ENCODE assay signal across 8 cellular contexts in the genomic region with DNA sequence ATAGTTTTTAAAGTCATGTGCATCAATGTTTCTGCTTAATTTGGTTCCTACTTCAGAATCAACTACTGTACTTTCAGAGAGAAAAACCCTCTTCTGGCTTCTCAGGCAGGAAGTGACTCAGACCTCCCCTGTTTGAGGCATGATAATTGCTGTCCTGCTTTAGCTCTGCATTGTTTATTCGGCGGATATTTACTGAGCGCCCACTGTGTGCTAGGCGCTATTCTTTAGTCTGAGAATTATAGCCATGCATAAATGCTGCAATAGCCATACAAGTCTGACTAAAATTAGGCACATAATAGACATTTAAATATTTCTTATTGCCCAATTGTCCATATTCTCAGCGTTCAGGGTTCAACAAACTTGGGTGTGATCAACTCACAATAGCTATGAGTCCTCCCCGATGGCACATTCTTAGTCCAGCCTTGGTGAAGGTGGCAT. TPM values are rescaled to one million over a fixed set of nuclear protein-coding genes. Genes with fewer than 3 reads are reported as not detected.
DNase-seq lines count a peak whose midpoint lies in the region; ATAC-seq, FAIRE-seq and TF ChIP-seq lines count a peak whose summit lies in the region.

No MANE protein-coding gene starts in this region.

- intact Hi-C loops in lower lobe of right lung (cut with DNase I) (no loop called here), esophagus squamous epithelium (cut with DNase I) (no loop called here), dorsolateral prefrontal cortex (cut with DNase I) (no loop called here), PC-9 (cut with micrococcal nuclease; ENCODE audit: unreplicated experiment) (no loop called here)

- peaks cover 28% of the 10 kb centered on the region for H3F3A ChIP-seq in PC-9 (ENCODE audit: insufficient read depth, low read depth)

- POLR2A ChIA-PET in PC-9 (lab: Charles Lee; ENCODE audit: unreplicated experiment) = no interaction called here

- H3K9me2 ChIP-seq in PC-9 (ENCODE audit: insufficient read depth) = no peaks in the 10 kb centered on the region

- ATAC-seq in activated naive CD8-positive, alpha-beta T cell treated with anti-CD3 and anti-CD28 coated beads, Interleukin-2, amount 50 U/mL, for 24 hours = peak; percentile 82
- peak; percentile 64 for ATAC-seq in lower lobe of right lung

- CTCF ChIA-PET in PC-9 (lab: Charles Lee) = interaction anchor here (0.6 to 0.8 kb wide), 3 partner anchors 312 to 1816 kb away, joined by 3 read pairs; no protein-coding TSS in a partner anchor

- peak overlapping the region in 2 of 4 donors; percentile 3 to 57 for H3K27ac ChIP-seq in Peyer's patch
- H3K27ac ChIP-seq in lower lobe of right lung = peak overlapping the region; percentile 3
- H3K27ac ChIP-seq in esophagus squamous epithelium = peak overlapping the region in 2 of 4 donors; percentile 37 to 58
- H3K27ac ChIP-seq in dorsolateral prefrontal cortex = no peak overlapping the region
- no peak overlapping the region for H3K27ac ChIP-seq in PC-9

- H3K36me3 Mint-ChIP-seq in activated naive CD8-positive, alpha-beta T cell treated with anti-CD3 and anti-CD28 coated beads, Interleukin-2, amount 50 U/mL, for 24 hours (ENCODE audit: low read depth) = peaks cover 5% of the 10 kb centered on the region

- H3K4me3 Mint-ChIP-seq in activated naive CD8-positive, alpha-beta T cell treated with anti-CD3 and anti-CD28 coated beads, Interleukin-2, amount 50 U/mL, for 24 hours = peak overlapping the region; percentile 32

- H3K4me2 ChIP-seq in PC-9 = no peak overlapping the region

- no peak overlapping the region for H2AFZ ChIP-seq in PC-9

- peak; percentile 93 for FAIRE-seq in H54 (lab: Jason Lieb, UNC)

- no peaks in the 10 kb centered on the region for H3K27me3 Mint-ChIP-seq in activated naive CD8-positive, alpha-beta T cell treated with anti-CD3 and anti-CD28 coated beads, Interleukin-2, amount 50 U/mL, for 24 hours

- H3K9me3 ChIP-seq in Peyer's patch (no peaks in the 10 kb centered on the region), lower lobe of right lung (no peaks in the 10 kb centered on the region), esophagus squamous epithelium (no peaks in the 10 kb centered on the region), PC-9 (ENCODE audit: insufficient read depth, low read depth) (peaks cover 6% of the 10 kb centered on the region; the same call in 1 of the 2 replicates)

- TF ChIP-seq CTCF in AG10803 (conservative IDR thresholded peaks at IDR 0.05; ENCODE audit: low read length) (no peak), Peyer's patch (IDR thresholded peaks at IDR 0.05) (no peak), lower lobe of right lung (IDR thresholded peaks at IDR 0.05) (no peak), esophagus squamous epithelium (IDR thresholded peaks at IDR 0.05) (no peak), dorsolateral prefrontal cortex (IDR thresholded peaks at IDR 0.05 in 54 of 56, conservative IDR thresholded peaks at IDR 0.05 in 2 of 56; ENCODE audit: low read depth in 1 of 56, partially characterized antibody in 56 of 56) (no peak), PC-9 (conservative IDR thresholded peaks at IDR 0.05) (no peak)

- peaks cover 33% of the 10 kb centered on the region for H3K79me2 ChIP-seq in PC-9 (ENCODE audit: low read depth)

- no peaks in the 10 kb centered on the region for H3K27me3 ChIP-seq in Peyer's patch
- no peaks in the 10 kb centered on the region for H3K27me3 ChIP-seq in lower lobe of right lung (ENCODE audit: low read depth)
- no peaks in the 10 kb centered on the region for H3K27me3 ChIP-seq in esophagus squamous epithelium
- H3K27me3 ChIP-seq in dorsolateral prefrontal cortex = peaks cover 0 to 3% (median 0%) of the 10 kb centered on the region in 45 donors
- H3K27me3 ChIP-seq in PC-9 (ENCODE audit: insufficient read depth, low read depth) = no peaks in the 10 kb centered on the region

- 15 to 26% methylated on average over 6 of the region's 6 CpGs for WGBS in esophagus squamous epithelium, 2 donors

- H3K4me3 ChIP-seq in AG10803 (ENCODE audit: low read length) = no peak overlapping the region
- H3K4me3 ChIP-seq in Peyer's patch = no peak overlapping the region
- H3K4me3 ChIP-seq in lower lobe of right lung = peak overlapping the region; percentile 0
- H3K4me3 ChIP-seq in esophagus squamous epithelium = no peak overlapping the region
- no peak overlapping the region for H3K4me3 ChIP-seq in dorsolateral prefrontal cortex
- no peak overlapping the region for H3K4me3 ChIP-seq in PC-9

- peak; percentile 65 for DNase-seq in AG10803 (ENCODE audit: low read depth)
- no peak for DNase-seq in H54 (ENCODE audit: insufficient read length, low spot score)
- peak in 2 of 3 donors; percentile 33 to 58 for DNase-seq in Peyer's patch
- peak; percentile 30 for DNase-seq in activated naive CD8-positive, alpha-beta T cell treated with anti-CD3 and anti-CD28 coated beads, Interleukin-2, amount 50 U/mL, for 24 hours
- no peak for DNase-seq in lower lobe of right lung
- no peak for DNase-seq in esophagus squamous epithelium (lab: John Stamatoyannopoulos, UW)
- DNase-seq in dorsolateral prefrontal cortex = no peak
- no peak for DNase-seq in PC-9

- no peaks in the 10 kb centered on the region for H3K36me3 ChIP-seq in Peyer's patch
- no peaks in the 10 kb centered on the region for H3K36me3 ChIP-seq in lower lobe of right lung
- H3K36me3 ChIP-seq in esophagus squamous epithelium = no peaks in the 10 kb centered on the region
- H3K36me3 ChIP-seq in PC-9 (ENCODE audit: low read depth) = 0 out of 2 replicates have a peak, but pooled peaks cover 15% of the 10 kb centered on the region

- no peaks in the 10 kb centered on the region for H4K20me1 ChIP-seq in PC-9 (ENCODE audit: insufficient read depth)

- H3K27ac Mint-ChIP-seq in activated naive CD8-positive, alpha-beta T cell treated with anti-CD3 and anti-CD28 coated beads, Interleukin-2, amount 50 U/mL, for 24 hours = peak overlapping the region; percentile 47

- H3K9me3 Mint-ChIP-seq in activated naive CD8-positive, alpha-beta T cell treated with anti-CD3 and anti-CD28 coated beads, Interleukin-2, amount 50 U/mL, for 24 hours = peaks cover 10% of the 10 kb centered on the region

- BruUV-seq in PC-9 (replicated peaks; lab: Mats Ljungman, UMichigan) = no TSS peak

- TF ChIP-seq POLR2A in H54 (IDR thresholded peaks at IDR 0.05; ENCODE audit: low read depth, low read length) (no peak), Peyer's patch (IDR thresholded peaks at IDR 0.05) (no peak), esophagus squamous epithelium (IDR thresholded peaks at IDR 0.05) (no peak)

- H3K4me1 ChIP-seq in Peyer's patch (peaks cover 0 to 9% (median 2%) of the 10 kb centered on the region in 4 donors), lower lobe of right lung (peaks cover 59% of the 10 kb centered on the region), esophagus squamous epithelium (peaks cover 13 to 77% (median 31%) of the 10 kb centered on the region in 3 donors), PC-9 (replicated peaks; ENCODE audit: insufficient read depth) (peaks cover 37% of the 10 kb centered on the region)

- H3K4me1 Mint-ChIP-seq in activated naive CD8-positive, alpha-beta T cell treated with anti-CD3 and anti-CD28 coated beads, Interleukin-2, amount 50 U/mL, for 24 hours = peaks cover 61% of the 10 kb centered on the region

RNA-seq across cellular contexts. Expression of a gene that starts 6.1 kb away (rescaled TPM):
- total RNA-seq in Peyer's patch (1 to 10 TPM; 1.6 to 7.4 (median 3.1) TPM), lower lobe of right lung (40.2 TPM), esophagus squamous epithelium (1 to 10 TPM; 1.6 to 4.8 (median 2.9) TPM), dorsolateral prefrontal cortex (10 to 100 TPM in 5 of 120 experiments, 1 to 10 TPM in 115; 1.2 to 16.6 (median 4.1) TPM), PC-9 (2021) (41.9 and 46.3 TPM in 2 replicates)

RNA-seq across cellular contexts. Expression of a gene that starts 6.4 kb away (rescaled TPM):
- 10 to 100 TPM in 1 of 4 donors, 1 to 10 TPM in 2, not detected in 1; 1.9 to 11.6 (median 2.3) TPM for total RNA-seq in Peyer's patch
- total RNA-seq in lower lobe of right lung = 13.4 TPM
- 1 to 10 TPM in 3 of 4 donors, not detected in 1; 1.2 to 2.5 (median 2.3) TPM for total RNA-seq in esophagus squamous epithelium
- total RNA-seq in dorsolateral prefrontal cortex = 1 to 10 TPM in 115 of 120 experiments, under 1 TPM in 5; 0.43 to 5.7 (median 2.3) TPM
- total RNA-seq in PC-9 (2021) = 10.9 and 11.2 TPM in 2 replicates

Comparison
In these comparisons a context has a peak if more than half of its experiments do, and no peak if none do; other contexts are left out.
1. DNase-seq: peak in AG10803 (single experiment), Peyer's patch (2 of 3) and activated naive CD8-positive, alpha-beta T cell treated with anti-CD3 and anti-CD28 coated beads, Interleukin-2, amount 50 U/mL, for 24 hours (single experiment); none in H54 (single experiment), lower lobe of right lung (single experiment), esophagus squamous epithelium (single experiment), dorsolateral prefrontal cortex (0 of 10) and PC-9 (0 of 2).